In genomic region chr22:39690901-39691620, GRCh38 we compare ENCODE assay signal across 1 cellular context.
TF ChIP-seq lines count a peak whose summit lies in the region.

No MANE protein-coding gene starts in this region.

TF ChIP-seq in SK-N-SH, 30 proteins besides CTCF, POLR2A, EP300 and RAD21 (continued from another document):
- no peak for TF ChIP-seq REST (IDR thresholded peaks at IDR 0.05; ENCODE audit: low read depth, low read length)
- TF ChIP-seq TEAD4 (IDR thresholded peaks at IDR 0.05; ENCODE audit: borderline replicate concordance, insufficient read depth): no peak
- TF ChIP-seq USF2 (IDR thresholded peaks at IDR 0.05; ENCODE audit: borderline replicate concordance, low read depth, low read length): no peak
- TF ChIP-seq ZBTB33 (IDR thresholded peaks at IDR 0.05; ENCODE audit: borderline replicate concordance, low read depth): no peak
- TF ChIP-seq GATA2 (CRISPR knock-in tag; IDR thresholded peaks at IDR 0.05): no peak
- no peak for TF ChIP-seq FOXM1 (IDR thresholded peaks at IDR 0.05; ENCODE audit: low read depth)
- TF ChIP-seq MXI1 (IDR thresholded peaks at IDR 0.05; ENCODE audit: low read depth, low read length): no peak
- TF ChIP-seq PBX3 (IDR thresholded peaks at IDR 0.05): no peak
- TF ChIP-seq RCOR1 (IDR thresholded peaks at IDR 0.05; ENCODE audit: low read length): no peak
- no peak for TF ChIP-seq MEF2A (IDR thresholded peaks at IDR 0.05; ENCODE audit: borderline replicate concordance, low read depth)
- no peak for TF ChIP-seq FOXJ3 (CRISPR knock-in tag; IDR thresholded peaks at IDR 0.05)
